ENCODE assay signal across 1 cellular context in the genomic region with DNA sequence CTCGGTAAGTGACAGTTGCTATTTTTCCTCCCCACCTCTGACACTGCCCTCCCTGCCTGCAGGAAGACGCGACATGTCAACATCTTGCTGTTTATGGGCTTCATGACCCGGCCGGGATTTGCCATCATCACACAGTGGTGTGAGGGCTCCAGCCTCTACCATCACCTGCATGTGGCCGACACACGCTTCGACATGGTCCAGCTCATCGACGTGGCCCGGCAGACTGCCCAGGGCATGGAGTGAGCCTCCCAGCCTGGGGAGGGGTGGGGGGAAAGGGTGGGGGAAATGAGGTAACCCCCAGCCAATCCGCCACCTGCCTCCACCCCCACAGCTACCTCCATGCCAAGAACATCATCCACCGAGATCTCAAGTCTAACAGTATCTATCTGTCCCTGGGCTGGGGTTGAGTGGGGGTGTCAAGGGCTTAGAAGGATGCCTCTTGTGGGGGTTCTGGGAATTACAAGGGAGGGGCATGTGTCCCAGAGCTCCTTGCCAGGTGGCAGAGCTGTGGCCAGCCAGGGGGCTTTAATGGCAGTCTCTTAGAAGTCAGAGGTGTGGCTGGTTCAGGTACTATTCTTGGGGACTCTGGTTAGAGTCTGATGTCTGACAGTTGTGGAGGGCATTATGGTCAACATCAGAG.
TF ChIP-seq lines count a peak whose summit lies in the region.

No MANE protein-coding gene starts in this region.

TF ChIP-seq in GM12878, 131 proteins besides CTCF, POLR2A, EP300 and RAD21 (continued from another document):
- TF ChIP-seq, protein P1, sequence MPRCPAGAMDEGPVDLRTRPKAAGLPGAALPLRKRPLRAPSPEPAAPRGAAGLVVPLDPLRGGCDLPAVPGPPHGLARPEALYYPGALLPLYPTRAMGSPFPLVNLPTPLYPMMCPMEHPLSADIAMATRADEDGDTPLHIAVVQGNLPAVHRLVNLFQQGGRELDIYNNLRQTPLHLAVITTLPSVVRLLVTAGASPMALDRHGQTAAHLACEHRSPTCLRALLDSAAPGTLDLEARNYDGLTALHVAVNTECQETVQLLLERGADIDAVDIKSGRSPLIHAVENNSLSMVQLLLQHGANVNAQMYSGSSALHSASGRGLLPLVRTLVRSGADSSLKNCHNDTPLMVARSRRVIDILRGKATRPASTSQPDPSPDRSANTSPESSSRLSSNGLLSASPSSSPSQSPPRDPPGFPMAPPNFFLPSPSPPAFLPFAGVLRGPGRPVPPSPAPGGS (IDR thresholded peaks at IDR 0.05; ENCODE audit: borderline replicate concordance, insufficient read depth, low read depth, low read length, poor library complexity, severe bottlenecking) = no peak
- TF ChIP-seq, protein P2, sequence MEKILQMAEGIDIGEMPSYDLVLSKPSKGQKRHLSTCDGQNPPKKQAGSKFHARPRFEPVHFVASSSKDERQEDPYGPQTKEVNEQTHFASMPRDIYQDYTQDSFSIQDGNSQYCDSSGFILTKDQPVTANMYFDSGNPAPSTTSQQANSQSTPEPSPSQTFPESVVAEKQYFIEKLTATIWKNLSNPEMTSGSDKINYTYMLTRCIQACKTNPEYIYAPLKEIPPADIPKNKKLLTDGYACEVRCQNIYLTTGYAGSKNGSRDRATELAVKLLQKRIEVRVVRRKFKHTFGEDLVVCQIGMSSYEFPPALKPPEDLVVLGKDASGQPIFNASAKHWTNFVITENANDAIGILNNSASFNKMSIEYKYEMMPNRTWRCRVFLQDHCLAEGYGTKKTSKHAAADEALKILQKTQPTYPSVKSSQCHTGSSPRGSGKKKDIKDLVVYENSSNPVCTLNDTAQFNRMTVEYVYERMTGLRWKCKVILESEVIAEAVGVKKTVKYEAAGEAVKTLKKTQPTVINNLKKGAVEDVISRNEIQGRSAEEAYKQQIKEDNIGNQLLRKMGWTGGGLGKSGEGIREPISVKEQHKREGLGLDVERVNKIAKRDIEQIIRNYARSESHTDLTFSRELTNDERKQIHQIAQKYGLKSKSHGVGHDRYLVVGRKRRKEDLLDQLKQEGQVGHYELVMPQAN (conservative IDR thresholded peaks at IDR 0.05) = no peak
TF ChIP-seq in GM12878: peak in this region for 1.
